10 cellular contexts compared by ENCODE assay signal in the genomic region with DNA sequence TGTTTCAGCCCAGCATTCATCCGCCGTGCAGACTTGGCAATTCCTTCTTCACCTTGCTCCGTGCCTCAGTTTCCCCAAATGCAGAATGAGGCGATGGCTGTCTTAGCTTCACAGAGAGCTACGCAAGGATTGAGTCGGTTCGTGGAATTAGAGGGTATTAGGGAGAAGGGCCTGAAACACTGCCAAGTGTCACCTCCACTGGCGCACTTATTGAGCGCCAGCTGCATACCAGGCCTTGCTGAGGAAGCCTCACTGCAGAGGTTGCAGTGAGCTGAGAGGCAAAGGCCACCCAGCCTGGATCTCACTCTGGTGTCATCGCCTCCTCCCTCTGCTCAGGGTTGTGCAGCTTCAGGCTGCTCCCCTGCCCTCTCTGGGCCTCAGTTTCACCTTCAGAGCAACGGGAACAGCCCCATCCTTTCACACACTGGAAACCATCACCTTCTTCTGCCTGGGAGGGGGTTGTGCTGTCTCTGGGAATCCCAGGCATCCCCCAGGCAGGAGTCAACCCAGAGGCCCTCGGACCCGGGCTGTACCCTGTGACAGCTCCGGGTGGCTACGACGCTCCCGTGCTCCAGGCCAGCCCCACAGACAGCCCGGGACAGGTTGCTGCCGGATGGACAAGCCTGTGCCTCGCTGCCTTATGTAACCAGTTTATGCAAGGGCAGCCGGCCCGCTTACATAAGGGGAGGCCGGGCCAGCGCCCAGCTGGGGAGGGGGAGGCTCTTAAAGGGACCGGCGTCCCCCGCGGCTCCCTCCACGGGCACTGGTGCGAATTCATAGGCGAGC. TPM values are rescaled to one million over a fixed set of nuclear protein-coding genes. Genes with fewer than 3 reads are reported as not detected.
DNase-seq lines count a peak whose midpoint lies in the region; ATAC-seq and TF ChIP-seq lines count a peak whose summit lies in the region.
"Had no signal": no experiment of that assay in that cellular context is flagged by ENCODE, and none has a peak within 500 bp of the region (broad histone marks: within the 10 kb centered on the region; RNA-seq: fewer than 3 reads in every experiment).

No MANE protein-coding gene starts in this region.

- H3K9me3 ChIP-seq in Peyer's patch (no peaks in the 10 kb centered on the region), gastroesophageal sphincter (no peaks in the 10 kb centered on the region), suprapubic skin (no peaks in the 10 kb centered on the region)

- no peaks in the 10 kb centered on the region for H3K36me3 ChIP-seq in Peyer's patch
- peaks cover 0 to 16% of the 10 kb centered on the region in 2 donors for H3K36me3 ChIP-seq in gastroesophageal sphincter
- peaks cover 14% of the 10 kb centered on the region for H3K36me3 ChIP-seq in suprapubic skin

- ATAC-seq in gastroesophageal sphincter = peak; percentile 82
- no peak for ATAC-seq in GM19351 (IDR thresholded peaks at IDR 0.05; ENCODE audit: unreplicated experiment)
- no peak for ATAC-seq in GM21528 (IDR thresholded peaks at IDR 0.05; ENCODE audit: low FRiP score, unreplicated experiment)

- H3K27ac ChIP-seq in Peyer's patch = peak overlapping the region; percentile 1 to 78 (median 57)
- H3K27ac ChIP-seq in gastroesophageal sphincter = peak overlapping the region; percentile 96 to 100 (median 100)
- peak overlapping the region; percentile 87 for H3K27ac ChIP-seq in suprapubic skin

- peak overlapping the region in 1 of 4 donors; percentile 27 for H3K4me3 ChIP-seq in Peyer's patch
- H3K4me3 ChIP-seq in gastroesophageal sphincter = peak overlapping the region; percentile 15 to 44
- H3K4me3 ChIP-seq in suprapubic skin = peak overlapping the region; percentile 34

- H3K4me1 ChIP-seq in Peyer's patch (peaks cover 0 to 27% (median 0%) of the 10 kb centered on the region in 4 donors), gastroesophageal sphincter (peaks cover 0 to 98% (median 36%) of the 10 kb centered on the region in 3 donors), suprapubic skin (peaks cover 58% of the 10 kb centered on the region)

- no peaks in the 10 kb centered on the region for H3K27me3 ChIP-seq in Peyer's patch
- H3K27me3 ChIP-seq in gastroesophageal sphincter = no peaks in the 10 kb centered on the region
- H3K27me3 ChIP-seq in suprapubic skin = no peaks in the 10 kb centered on the region

- 0 to 80% methylated on average over 2 to 4 of the region's 31 CpGs for WGBS in gastroesophageal sphincter (ENCODE audit: low coverage in 1 of 2), 2 donors
- WGBS in suprapubic skin = 44% methylated on average over 22 of the region's 31 CpGs

- TF ChIP-seq POLR2A in Peyer's patch (IDR thresholded peaks at IDR 0.05) (no peak), gastroesophageal sphincter (IDR thresholded peaks at IDR 0.05) (peak; percentile 37 to 48), suprapubic skin (IDR thresholded peaks at IDR 0.05) (no peak)

- DNase-seq in Peyer's patch = peak in 2 of 3 donors; percentile 23 to 66
- DNase-seq in midbrain (lab: John Stamatoyannopoulos, UW) = peak; percentile 92
- DNase-seq in suprapubic skin (ENCODE audit: low spot score in 2 of 2) = peak; percentile 89 to 93
- DNase-seq in activated CD4-positive, alpha-beta T cell treated with anti-CD3 and anti-CD28 coated beads, Interleukin-2, amount 50 U/mL, for 4 hours = no peak
- DNase-seq in DMS153 (lab: John Stamatoyannopoulos, UW) = no peak
- DNase-seq: activated T-cell treated with anti-CD3 and anti-CD28 coated beads, Interleukin-2, amount 50 U/mL, for 24 hours; NCI-H1436 had no signal

- TF ChIP-seq EP300 in gastroesophageal sphincter (IDR thresholded peaks at IDR 0.05) (no peak), suprapubic skin (IDR thresholded peaks at IDR 0.05) (no peak)

- TF ChIP-seq CTCF in Peyer's patch (IDR thresholded peaks at IDR 0.05) (no peak), gastroesophageal sphincter (IDR thresholded peaks at IDR 0.05) (no peak), suprapubic skin (IDR thresholded peaks at IDR 0.05) (no peak)

RNA-seq across cellular contexts. Expression of a gene that starts 31.9 kb away (rescaled TPM):
- total RNA-seq in Peyer's patch (100 to 1,000 TPM in 1 of 4 donors, 10 to 100 TPM in 3; 34.7 to 191 (median 64.9) TPM), gastroesophageal sphincter (100 to 1,000 TPM; 125 to 285 (median 155) TPM), suprapubic skin (100 to 1,000 TPM; 135 to 234 (median 194) TPM)

Comparison
In these comparisons a context has a peak if more than half of its experiments do, and no peak if none do; other contexts are left out.
1. DNase-seq: peak in Peyer's patch (2 of 3), midbrain (single experiment) and suprapubic skin (2 of 2); none in activated CD4-positive, alpha-beta T cell treated with anti-CD3 and anti-CD28 coated beads, Interleukin-2, amount 50 U/mL, for 4 hours (0 of 2) and DMS153 (single experiment).
2. POLR2A ChIP-seq: peak in gastroesophageal sphincter (2 of 2); none in Peyer's patch (0 of 2) and suprapubic skin (0 of 2).
3. Peak in every context shown above with its lines, with median percentiles within 50 percentile points of each other: H3K27ac ChIP-seq.